Comparison of ENCODE assay signal across 8 cellular contexts in genomic region chr2:98730053-98730850, GRCh38. TPM values are rescaled to one million over a fixed set of nuclear protein-coding genes. Genes with fewer than 3 reads are reported as not detected.
DNase-seq lines count a peak whose midpoint lies in the region; ATAC-seq lines count a peak whose summit lies in the region.

No MANE protein-coding gene starts in this region.

- no peaks in the 10 kb centered on the region for H3K9me3 Mint-ChIP-seq in activated CD4-positive, alpha-beta memory T cell treated with anti-CD3 and anti-CD28 coated beads, Interleukin-2, amount 10 ng/mL, durations not matched to agents 7 days and 5 days

- peak overlapping the region; percentile 86 for H3K4me3 Mint-ChIP-seq in activated CD4-positive, alpha-beta memory T cell treated with anti-CD3 and anti-CD28 coated beads, Interleukin-2, amount 10 ng/mL, durations not matched to agents 7 days and 5 days

- peaks cover 73% of the 10 kb centered on the region for H3K4me1 Mint-ChIP-seq in activated CD4-positive, alpha-beta memory T cell treated with anti-CD3 and anti-CD28 coated beads, Interleukin-2, amount 10 ng/mL, durations not matched to agents 7 days and 5 days

- H3K27ac Mint-ChIP-seq in activated CD4-positive, alpha-beta memory T cell treated with anti-CD3 and anti-CD28 coated beads, Interleukin-2, amount 10 ng/mL, durations not matched to agents 7 days and 5 days: peak overlapping the region; percentile 81

- no peaks in the 10 kb centered on the region for H3K27me3 Mint-ChIP-seq in activated CD4-positive, alpha-beta memory T cell treated with anti-CD3 and anti-CD28 coated beads, Interleukin-2, amount 10 ng/mL, durations not matched to agents 7 days and 5 days

- CTCF ChIA-PET in activated CD4-positive, alpha-beta memory T cell treated with anti-CD3 and anti-CD28 coated beads, Interleukin-2, amount 10 ng/mL, durations not matched to agents 7 days and 5 days (lab: Charles Lee): interaction anchor here (1.0 to 3.7 kb wide), 14 partner anchors 10 to 107 kb away, joined by 3 to 21 read pairs (median 4); no protein-coding TSS in a partner anchor

- no peak for ATAC-seq in GM18868 (IDR thresholded peaks at IDR 0.05; ENCODE audit: unreplicated experiment)

- POLR2A ChIA-PET in activated CD4-positive, alpha-beta memory T cell treated with anti-CD3 and anti-CD28 coated beads, Interleukin-2, amount 10 ng/mL, durations not matched to agents 7 days and 5 days (lab: Charles Lee): interaction anchor here (1.0 to 15.9 kb wide), 19 partner anchors 8 to 1009 kb away, joined by 3 to 291 read pairs (median 5); partner anchors contain the start of genes LIPT1 and TSGA10

- DNase-seq in NCI-H1436 (lab: John Stamatoyannopoulos, UW): peak; percentile 35
- DNase-seq in NCI-H1436 treated with DMSO at 0.1 percent for 48 hours (lab: John Stamatoyannopoulos, UW): no peak
- DNase-seq in NCI-H2107 (lab: John Stamatoyannopoulos, UW): peak; percentile 58
- peak; percentile 63 for DNase-seq in activated CD4-positive, alpha-beta memory T cell treated with anti-CD3 and anti-CD28 coated beads, Interleukin-2, amount 10 ng/mL, durations not matched to agents 7 days and 5 days
- peak; percentile 52 for DNase-seq in effector CD4-positive, alpha-beta T cell
- DNase-seq in medulla oblongata (ENCODE audit: extremely low spot score): peak; percentile 78
- peak; percentile 23 for DNase-seq in stimulated activated CD8-positive, alpha-beta memory T cell treated with anti-CD3 and anti-CD28 coated beads, Interleukin-15, amount 100 ng/mL, for 1 hour (ENCODE audit: low read depth)

- H3K36me3 Mint-ChIP-seq in activated CD4-positive, alpha-beta memory T cell treated with anti-CD3 and anti-CD28 coated beads, Interleukin-2, amount 10 ng/mL, durations not matched to agents 7 days and 5 days (ENCODE audit: low read depth): peaks cover 19% of the 10 kb centered on the region

RNA-seq across cellular contexts. Expression of gene MGAT4A, which starts 0.7 kb away (rescaled TPM):
- 10 to 100 TPM; 69.8 to 80.6 TPM for total RNA-seq in activated CD4-positive, alpha-beta memory T cell treated with anti-CD3 and anti-CD28 coated beads, Interleukin-2, amount 10 ng/mL, durations not matched to agents 7 days and 5 days
